Comparison of ENCODE assay signal across 1 cellular context in the genomic region with DNA sequence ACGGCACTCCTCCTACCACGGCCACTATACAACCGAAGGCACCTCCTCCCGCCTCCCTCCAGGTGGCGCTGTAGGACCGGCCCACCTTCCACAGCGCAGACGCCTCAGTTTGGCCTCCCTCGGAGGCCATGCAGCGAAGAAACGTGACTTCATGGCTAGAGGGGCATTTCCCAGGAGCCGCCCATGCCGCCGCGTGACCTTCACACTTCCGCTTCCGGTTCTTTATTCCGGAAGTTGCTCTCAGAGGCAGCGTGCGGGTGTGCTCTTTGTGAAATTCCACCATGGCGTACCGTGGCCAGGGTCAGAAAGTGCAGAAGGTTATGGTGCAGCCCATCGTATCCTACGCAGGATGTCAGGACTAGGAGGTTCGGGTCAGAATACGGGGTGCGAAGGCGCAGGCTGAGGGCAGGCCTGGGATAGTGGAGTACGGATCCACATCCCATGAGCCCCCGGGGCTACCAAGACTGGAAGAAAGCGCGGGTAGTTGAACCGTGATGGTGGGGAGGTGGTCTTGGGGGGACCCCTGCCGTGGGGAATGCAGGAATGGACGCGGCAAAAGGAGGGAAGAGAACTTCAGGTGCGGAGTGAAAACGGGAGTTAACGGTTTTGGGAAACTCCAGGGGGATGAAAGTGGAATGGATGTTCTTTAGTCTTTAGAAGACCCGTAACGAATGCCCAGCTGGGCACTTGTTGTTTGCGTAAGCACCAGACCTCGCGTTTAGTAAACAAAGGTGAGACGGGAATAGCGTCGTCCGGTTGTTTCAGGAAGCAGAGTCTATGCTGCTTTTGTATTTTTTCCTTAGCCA.
TF ChIP-seq lines count a peak whose summit lies in the region.

A gene (plus strand): TSS at position 221 of the 806 bp plus-strand sequence. CDS start 61 bp downstream, at position 282.

TF ChIP-seq in IMR-90, 13 proteins besides CTCF, POLR2A, EP300 and RAD21 (continued from another document):
- TF ChIP-seq, protein P1, sequence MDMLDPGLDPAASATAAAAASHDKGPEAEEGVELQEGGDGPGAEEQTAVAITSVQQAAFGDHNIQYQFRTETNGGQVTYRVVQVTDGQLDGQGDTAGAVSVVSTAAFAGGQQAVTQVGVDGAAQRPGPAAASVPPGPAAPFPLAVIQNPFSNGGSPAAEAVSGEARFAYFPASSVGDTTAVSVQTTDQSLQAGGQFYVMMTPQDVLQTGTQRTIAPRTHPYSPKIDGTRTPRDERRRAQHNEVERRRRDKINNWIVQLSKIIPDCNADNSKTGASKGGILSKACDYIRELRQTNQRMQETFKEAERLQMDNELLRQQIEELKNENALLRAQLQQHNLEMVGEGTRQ (IDR thresholded peaks at IDR 0.05; ENCODE audit: low read depth, low read length), result peak; percentile 95
- TF ChIP-seq NFE2L2 (IDR thresholded peaks at IDR 0.05; ENCODE audit: low read depth, low read length) (peak; percentile 41; the same call in 1 of the 2 replicates), MXI1 (IDR thresholded peaks at IDR 0.05; ENCODE audit: borderline replicate concordance, low read depth, low read length) (peak; percentile 93), MAFK (IDR thresholded peaks at IDR 0.05; ENCODE audit: low read depth, low read length) (no peak), MAZ (IDR thresholded peaks at IDR 0.05; ENCODE audit: borderline replicate concordance, low read depth, low read length) (peak; percentile 57; the same call in 1 of the 2 replicates), FOS (IDR thresholded peaks at IDR 0.05; ENCODE audit: low read depth, low read length) (peak; percentile 20; the same call in 1 of the 2 replicates), CEBPB (IDR thresholded peaks at IDR 0.05; ENCODE audit: low read depth, low read length) (no peak), BHLHE40 (IDR thresholded peaks at IDR 0.05; ENCODE audit: low read depth, low read length) (peak; percentile 100), SMC3 (IDR thresholded peaks at IDR 0.05; ENCODE audit: low read depth, low read length) (peak; percentile 88)
